8 cellular contexts compared by ENCODE assay signal in genomic region chr9:133160742-133161541, GRCh38. TPM values are rescaled to one million over a fixed set of nuclear protein-coding genes. Genes with fewer than 3 reads are reported as not detected.
DNase-seq lines count a peak whose midpoint lies in the region; ATAC-seq, FAIRE-seq and TF ChIP-seq lines count a peak whose summit lies in the region.

No MANE protein-coding gene starts in this region.

- TF ChIP-seq CTCF in DND-41 (IDR thresholded peaks at IDR 0.05; ENCODE audit: borderline replicate concordance, extremely low read depth, low read length, poor library complexity, severe bottlenecking) (peak; percentile 80), Peyer's patch (IDR thresholded peaks at IDR 0.05) (peak; percentile 65 to 94 (median 87)), astrocyte (IDR thresholded peaks at IDR 0.05; ENCODE audit: insufficient read depth, low read depth, low read length) (peak; percentile 84)

- H3K36me3 ChIP-seq in DND-41 (ENCODE audit: insufficient read depth, low read length) (no peaks in the 10 kb centered on the region), Peyer's patch (no peaks in the 10 kb centered on the region), astrocyte (ENCODE audit: insufficient read depth, low read length) (no peaks in the 10 kb centered on the region)

- H3K4me2 ChIP-seq in DND-41 (ENCODE audit: insufficient read depth, low read length) = no peak overlapping the region
- H3K4me2 ChIP-seq in astrocyte (ENCODE audit: low read length) = no peak overlapping the region

- peaks cover 5% of the 10 kb centered on the region for H3K27me3 Mint-ChIP-seq in astrocyte (ENCODE audit: low read depth, unreplicated experiment)

- no peaks in the 10 kb centered on the region for H3K9me3 Mint-ChIP-seq in astrocyte (ENCODE audit: unreplicated experiment)

- no peak overlapping the region for H3K27ac Mint-ChIP-seq in astrocyte (ENCODE audit: unreplicated experiment)

- H3K27ac ChIP-seq in DND-41 (ENCODE audit: low read length) (no peak overlapping the region), Peyer's patch (peak overlapping the region; percentile 24 to 73 (median 44)), astrocyte (ENCODE audit: low read depth, low read length) (no peak overlapping the region)

- H3K4me1 ChIP-seq in DND-41 (ENCODE audit: insufficient read depth, low read length) (peaks cover 10% of the 10 kb centered on the region), Peyer's patch (peaks cover 0 to 24% (median 4%) of the 10 kb centered on the region in 4 donors), astrocyte (ENCODE audit: insufficient read depth, low read length) (peaks cover 2% of the 10 kb centered on the region)

- TF ChIP-seq POLR2A in Peyer's patch (IDR thresholded peaks at IDR 0.05) = no peak

- peak overlapping the region; percentile 22 for H3K4me3 Mint-ChIP-seq in astrocyte (ENCODE audit: unreplicated experiment)

- peaks cover 7% of the 10 kb centered on the region for H3K36me3 Mint-ChIP-seq in astrocyte (ENCODE audit: low read depth, unreplicated experiment)

- peak; percentile 76 for ATAC-seq in DND-41 (ENCODE audit: insufficient read depth, low read depth)
- no peak for ATAC-seq in GM18517 (IDR thresholded peaks at IDR 0.05; ENCODE audit: unreplicated experiment)

- DNase-seq in DND-41 (peak; percentile 43), HK-2 (ENCODE audit: unreplicated experiment) (peak; percentile 35), Peyer's patch (peak; percentile 62 to 89 (median 70)), astrocyte (ENCODE audit: low read depth) (peak; percentile 26), iPS-NIHi7 (ENCODE audit: extremely low spot score) (peak; percentile 75), dedifferentiated amniotic fluid mesenchymal stem cell (ENCODE audit: extremely low spot score) (no peak)
- DNase-seq in stimulated activated CD4-positive, alpha-beta T cell treated with anti-CD3 and anti-CD28 coated beads, Interleukin-15, amount 100 ng/mL, for 24 hours = peak; percentile 51

- H3K4me3 ChIP-seq in DND-41 (ENCODE audit: low read depth in 1 of 2, low read length in 2 of 2) = no peak overlapping the region
- H3K4me3 ChIP-seq in Peyer's patch = no peak overlapping the region
- no peak overlapping the region for H3K4me3 ChIP-seq in astrocyte (ENCODE audit: insufficient read depth, low read depth, low read length)

- H2AFZ ChIP-seq in DND-41 (ENCODE audit: low read depth, low read length) = no peak overlapping the region
- no peak overlapping the region for H2AFZ ChIP-seq in astrocyte (ENCODE audit: low read depth, low read length)

- peaks cover 10% of the 10 kb centered on the region for H3K4me1 Mint-ChIP-seq in astrocyte (ENCODE audit: low read depth, unreplicated experiment)

- H3K27me3 ChIP-seq in DND-41 (ENCODE audit: insufficient read depth, low read length, poor library complexity) (no peaks in the 10 kb centered on the region), Peyer's patch (no peaks in the 10 kb centered on the region), astrocyte (ENCODE audit: insufficient read depth, low read length) (peaks cover 11% of the 10 kb centered on the region)

- FAIRE-seq in astrocyte (lab: Jason Lieb, UNC) = peak; percentile 5

- H3K79me2 ChIP-seq in DND-41 (ENCODE audit: insufficient read depth, low read length) (no peaks in the 10 kb centered on the region), astrocyte (ENCODE audit: insufficient read depth, low read length) (no peaks in the 10 kb centered on the region)

- H3K9ac ChIP-seq in DND-41 (ENCODE audit: low read depth, low read length) = no peak overlapping the region
- H3K9ac ChIP-seq in astrocyte (ENCODE audit: low read length) = no peak overlapping the region

- H4K20me1 ChIP-seq in DND-41 (ENCODE audit: insufficient read depth, low read length) (no peaks in the 10 kb centered on the region), astrocyte (ENCODE audit: insufficient read depth, low read length) (no peaks in the 10 kb centered on the region)

- no peaks in the 10 kb centered on the region for H3K9me3 ChIP-seq in DND-41 (ENCODE audit: insufficient read depth, low read length, severe bottlenecking)
- H3K9me3 ChIP-seq in Peyer's patch = no peaks in the 10 kb centered on the region
- no peaks in the 10 kb centered on the region for H3K9me3 ChIP-seq in astrocyte (ENCODE audit: insufficient read depth, low read depth, low read length)

RNA-seq across cellular contexts. Expression of gene GBGT1, which starts 2.8 kb away (rescaled TPM):
- total RNA-seq in Peyer's patch (10 to 100 TPM in 3 of 4 donors, 1 to 10 TPM in 1; 7.0 to 49.5 (median 14.1) TPM), astrocyte (8.4 and 8.5 TPM in 2 replicates)

RNA-seq across cellular contexts. Expression of gene RALGDS, which starts 39.9 kb away (rescaled TPM):
- total RNA-seq in Peyer's patch = 100 to 1,000 TPM in 2 of 4 donors, 10 to 100 TPM in 2; 53.1 to 237 (median 139) TPM
- 41.2 and 46.6 TPM in 2 replicates for total RNA-seq in astrocyte

RNA-seq across cellular contexts. Expression of gene OBP2B, which starts 48.1 kb away (rescaled TPM):
- total RNA-seq in Peyer's patch (not detected), astrocyte (not detected in 2 replicates)

Comparison
In these comparisons a context has a peak if more than half of its experiments do, and no peak if none do; other contexts are left out.
1. H3K27ac ChIP-seq: peak in Peyer's patch (4 of 4); none in DND-41 (single experiment) and astrocyte (single experiment).
2. Peak in every context shown above with its lines, with median percentiles within 50 percentile points of each other: CTCF ChIP-seq.